ENCODE assay signal across 8 cellular contexts in genomic region chr5:53095931-53096525, GRCh38. TPM values are rescaled to one million over a fixed set of nuclear protein-coding genes. Genes with fewer than 3 reads are reported as not detected.
DNase-seq lines count a peak whose midpoint lies in the region; TF ChIP-seq lines count a peak whose summit lies in the region.

No MANE protein-coding gene starts in this region.

- peak overlapping the region in 1 of 2 experiments; percentile 35; a peak in 1 of 4 replicates for H3K27ac ChIP-seq in SK-N-SH (ENCODE audit: low read depth in 2 of 2, low read length in 1 of 2)

- no peak overlapping the region for H3K27ac Mint-ChIP-seq in glutamatergic neuron (ENCODE audit: unreplicated experiment)

- H2AFZ ChIP-seq in SK-N-SH (ENCODE audit: low read depth), result no peak overlapping the region

- H3K9me3 ChIP-seq in SK-N-SH, result no peaks in the 10 kb centered on the region

- no peaks in the 10 kb centered on the region for H3K27me3 Mint-ChIP-seq in glutamatergic neuron (ENCODE audit: unreplicated experiment)

- no peak overlapping the region for H3K4me3 Mint-ChIP-seq in glutamatergic neuron (ENCODE audit: unreplicated experiment)

- no peaks in the 10 kb centered on the region for H3K36me3 Mint-ChIP-seq in glutamatergic neuron (ENCODE audit: unreplicated experiment)

- no peaks in the 10 kb centered on the region for H3K27me3 ChIP-seq in SK-N-SH (ENCODE audit: insufficient read depth)

- H3K9ac ChIP-seq in SK-N-SH, result no peak overlapping the region

- H3K4me1 Mint-ChIP-seq in glutamatergic neuron (ENCODE audit: low read depth, unreplicated experiment), result peaks cover 10% of the 10 kb centered on the region

- WGBS in SK-N-SH (ENCODE audit: low lambda C conversion rate), result 5% methylated on average over 3 of the region's 3 CpGs

- POLR2A ChIA-PET in SK-N-SH (lab: Yijun Ruan, JAX), result no interaction called here

- peaks cover 67% of the 10 kb centered on the region for H3F3A ChIP-seq in SK-N-SH (replicated peaks; ENCODE audit: insufficient read depth)

- no peaks in the 10 kb centered on the region for H4K20me1 ChIP-seq in SK-N-SH (ENCODE audit: insufficient read depth)

- peak overlapping the region in 1 of 2 experiments; percentile 10; a peak in 1 of 4 replicates for H3K4me3 ChIP-seq in SK-N-SH (ENCODE audit: low read depth in 2 of 2, low read length in 1 of 2)

- CTCF ChIA-PET in SK-N-SH (lab: Yijun Ruan, JAX), result interaction anchor here (0.6 to 7.3 kb wide), 16 partner anchors 12 to 518 kb away, joined by 3 to 79 read pairs (median 4); no protein-coding TSS in a partner anchor

- no peaks in the 10 kb centered on the region for H3K9me2 ChIP-seq in SK-N-SH

- peak; percentile 58 for TF ChIP-seq CTCF in GM20000 (IDR thresholded peaks at IDR 0.05; ENCODE audit: extremely low read depth, missing control alignments)
- peak; percentile 90 for TF ChIP-seq CTCF in SK-N-SH (IDR thresholded peaks at IDR 0.05)
- TF ChIP-seq CTCF in glutamatergic neuron (IDR thresholded peaks at IDR 0.05; ENCODE audit: partially characterized antibody, unreplicated experiment), result peak; percentile 96

- TF ChIP-seq RAD21 in Ishikawa (IDR thresholded peaks at IDR 0.05; ENCODE audit: low read depth), result peak; percentile 66
- TF ChIP-seq RAD21 in SK-N-SH (IDR thresholded peaks at IDR 0.05; ENCODE audit: low read length), result peak; percentile 79

- DNase-seq in D341Med (ENCODE audit: low spot score) (peak; percentile 38), GM20000 (ENCODE audit: low spot score) (peak; percentile 38), SK-N-SH (peak; percentile 37), glutamatergic neuron (peak; percentile 46), retina (peak; percentile 28), COR-L47 (lab: John Stamatoyannopoulos, UW) (no peak)
- DNase-seq in activated naive CD4-positive, alpha-beta T cell treated with anti-CD3 and anti-CD28 coated beads, Interleukin-2, amount 50 U/mL, for 16 hours, result peak; percentile 63

- peaks cover 0 to 20% of the 10 kb centered on the region in 2 experiments; a peak in 3 of 4 replicates for H3K4me1 ChIP-seq in SK-N-SH (ENCODE audit: control insufficient read depth in 1 of 2, insufficient read depth in 2 of 2, low read depth in 1 of 2, low read length in 1 of 2)

- TF ChIP-seq EP300 in Ishikawa (IDR thresholded peaks at IDR 0.05; ENCODE audit: borderline replicate concordance), result no peak
- no peak for TF ChIP-seq EP300 in SK-N-SH (IDR thresholded peaks at IDR 0.05; ENCODE audit: borderline replicate concordance in 1 of 2, low read depth in 1 of 2, low read length in 1 of 2)

- no peaks in the 10 kb centered on the region for H3K9me3 Mint-ChIP-seq in glutamatergic neuron (ENCODE audit: unreplicated experiment)

- 0 out of 2 replicates have a peak, but pooled peaks cover 3% of the 10 kb centered on the region for H3K79me2 ChIP-seq in SK-N-SH (ENCODE audit: insufficient read depth)

- no peak overlapping the region for H3K4me2 ChIP-seq in SK-N-SH

- peaks cover 70 to 75% of the 10 kb centered on the region in 2 experiments for H3K36me3 ChIP-seq in SK-N-SH (replicated peaks in 1 of 2; ENCODE audit: control insufficient read depth in 1 of 2, insufficient read depth in 2 of 2, low read length in 1 of 2)

TF ChIP-seq in Ishikawa, 13 proteins besides CTCF, POLR2A, EP300 and RAD21:
- TF ChIP-seq, protein P1, sequence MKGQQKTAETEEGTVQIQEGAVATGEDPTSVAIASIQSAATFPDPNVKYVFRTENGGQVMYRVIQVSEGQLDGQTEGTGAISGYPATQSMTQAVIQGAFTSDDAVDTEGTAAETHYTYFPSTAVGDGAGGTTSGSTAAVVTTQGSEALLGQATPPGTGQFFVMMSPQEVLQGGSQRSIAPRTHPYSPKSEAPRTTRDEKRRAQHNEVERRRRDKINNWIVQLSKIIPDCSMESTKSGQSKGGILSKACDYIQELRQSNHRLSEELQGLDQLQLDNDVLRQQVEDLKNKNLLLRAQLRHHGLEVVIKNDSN (IDR thresholded peaks at IDR 0.05), result no peak

TF ChIP-seq in SK-N-SH, 30 proteins besides CTCF, POLR2A, EP300 and RAD21:
- TF ChIP-seq FOSL2 (IDR thresholded peaks at IDR 0.05; ENCODE audit: borderline replicate concordance, low read depth), result no peak
- peak; percentile 36; the same call in 1 of the 2 replicates for TF ChIP-seq RCOR1 (IDR thresholded peaks at IDR 0.05; ENCODE audit: low read length)
- peak; percentile 74 for TF ChIP-seq SMC3 (IDR thresholded peaks at IDR 0.05; ENCODE audit: low read depth, low read length)
- no peak for TF ChIP-seq REST (IDR thresholded peaks at IDR 0.05; ENCODE audit: low read depth, low read length)
TF ChIP-seq in SK-N-SH: peak in this region for 2.

RNA-seq across cellular contexts. Expression of gene MOCS2, which starts 13.5 kb away (rescaled TPM):
- 26.4 and 35.2 TPM in 2 replicates for polyA plus RNA-seq in SK-N-SH (2012; rRNA removed)
- polyA plus RNA-seq in SK-N-SH (2012; cell fraction: cytosol; rRNA removed), result 42.3 and 56.5 TPM in 2 replicates
- 8.4 and 15.1 TPM in 2 replicates for polyA plus RNA-seq in SK-N-SH (2012; cell fraction: nucleus; rRNA removed)
- 19.2 TPM for total RNA-seq in glutamatergic neuron (ENCODE audit: unreplicated experiment)
